ENCODE assay signal across 26 cellular contexts in the genomic region with DNA sequence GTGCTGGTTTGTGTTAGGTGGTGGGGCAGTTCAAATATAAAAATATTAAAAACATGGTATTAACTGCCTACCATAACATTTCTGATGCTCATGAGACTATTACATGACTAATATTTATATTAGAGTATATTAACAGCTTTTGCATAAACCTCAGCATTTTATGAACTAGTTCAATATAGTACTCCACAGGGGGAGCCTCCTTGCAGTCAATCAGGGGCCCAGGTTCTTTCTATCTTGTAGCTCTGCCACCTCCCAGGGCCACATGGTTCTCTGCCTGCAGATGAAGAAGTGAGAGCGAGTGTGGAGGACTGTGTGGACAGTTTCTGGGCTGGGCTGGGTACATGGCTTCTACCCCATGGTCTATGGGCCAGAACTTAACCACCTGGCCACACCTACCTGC.
"Had no signal": no experiment of that assay in that cellular context is flagged by ENCODE, and none has a peak within 500 bp of the region (broad histone marks: within the 10 kb centered on the region; RNA-seq: fewer than 3 reads in every experiment).

No MANE protein-coding gene starts in this region.

- H3K27me3 ChIP-seq: neutrophil, pancreas, right lobe of liver, sigmoid colon, testis, tibial artery, transverse colon, upper lobe of right lung, uterus had no signal

- H3K4me3 ChIP-seq: pancreas, psoas muscle, right lobe of liver, sigmoid colon, suprapubic skin, testis, tibial artery, transverse colon, upper lobe of right lung, uterus had no signal

- ATAC-seq: naive thymus-derived CD8-positive, alpha-beta T cell; natural killer cell treated with Interleukin-12 subunit alpha and Interleukin-12 subunit beta and Interleukin-15 and Interleukin-18, amount 100 ng/mL, for 72 hours; pancreas; psoas muscle; right cardiac atrium; right lobe of liver; stimulated activated effector memory CD8-positive, alpha-beta T cell treated with anti-CD3 and anti-CD28 coated beads, Interleukin-12 subunit alpha, Interleukin-12 subunit beta, amount 100 ng/mL, for 72 hours; stimulated activated naive B cell treated with anti-CD40 and anti-IgM and Interleukin-4, amounts not matched to agents 10 μg/mL and 1 μg/mL and 100 μg/mL, for 72 hours; stimulated activated naive CD8-positive, alpha-beta T cell treated with anti-CD3 and anti-CD28 coated beads, Interleukin-15, amount 100 ng/mL, for 72 hours; stimulated activated naive CD8-positive, alpha-beta T cell treated with anti-CD3 and anti-CD28 coated beads, Interleukin-15, Interleukin-2, amounts not matched to agents 100 U/mL and 50 U/mL, for 24 hours; upper lobe of right lung had no signal

- H3K9me3 ChIP-seq: neutrophil, pancreas, psoas muscle, right lobe of liver, suprapubic skin, testis, upper lobe of right lung, uterus had no signal

- DNase-seq: naive thymus-derived CD8-positive, alpha-beta T cell; nephron progenitor cell; nucleus accumbens; pancreas; psoas muscle; right cardiac atrium; right lobe of liver; sigmoid colon; small intestine; stimulated activated CD4-positive, alpha-beta T cell treated with anti-CD3 and anti-CD28 coated beads, Interleukin-15, amount 100 ng/mL, for 24 hours; stimulated activated CD4-positive, alpha-beta T cell treated with anti-CD3 and anti-CD28 coated beads, Interleukin-2, amount 100 ng/mL, for 24 hours; stimulated activated CD4-positive, alpha-beta T cell treated with anti-CD3 and anti-CD28 coated beads, Interleukin-2, amount 100 ng/mL, for 48 hours; stimulated activated CD4-positive, alpha-beta T cell treated with anti-CD3 and anti-CD28 coated beads, Interleukin-4, amount 100 ng/mL, for 24 hours; stimulated activated naive B cell treated with anti-CD40 and anti-IgM and Interleukin-4, amounts not matched to agents 10 μg/mL and 1 μg/mL and 100 μg/mL, for 72 hours; stimulated activated naive CD8-positive, alpha-beta T cell treated with anti-CD3 and anti-CD28 coated beads, Interleukin-15, amount 100 ng/mL, for 72 hours; stimulated activated naive CD8-positive, alpha-beta T cell treated with anti-CD3 and anti-CD28 coated beads, Interleukin-15, Interleukin-2, amounts not matched to agents 100 U/mL and 50 U/mL, for 24 hours; substantia nigra; testis; tibial artery; transverse colon; upper lobe of right lung; uterus had no signal

- H3K36me3 ChIP-seq: neutrophil, pancreas, right lobe of liver, sigmoid colon, suprapubic skin, tibial artery, transverse colon, upper lobe of right lung, uterus had no signal

- FAIRE-seq: pancreas, small intestine had no signal

- H3K4me1 ChIP-seq: pancreas, psoas muscle, right lobe of liver, sigmoid colon, suprapubic skin, testis, tibial artery, transverse colon, upper lobe of right lung, uterus had no signal

- H3K27ac ChIP-seq: neutrophil, pancreas, psoas muscle, right lobe of liver, sigmoid colon, suprapubic skin, testis, tibial artery, transverse colon, upper lobe of right lung, uterus had no signal
